1 cellular context compared by ENCODE assay signal in genomic region chr1:19814244-19814661, GRCh38.
TF ChIP-seq lines count a peak whose summit lies in the region.

No MANE protein-coding gene starts in this region.

TF ChIP-seq in H1, 55 proteins besides CTCF, POLR2A, EP300 and RAD21:
- no peak for TF ChIP-seq HDAC6 (IDR thresholded peaks at IDR 0.05; ENCODE audit: low read depth, low read length)
- TF ChIP-seq TBP (IDR thresholded peaks at IDR 0.05; ENCODE audit: low read depth, low read length): no peak
- no peak for TF ChIP-seq SP4 (IDR thresholded peaks at IDR 0.05; ENCODE audit: low read length)
- no peak for TF ChIP-seq EZH2 (IDR thresholded peaks at IDR 0.05; ENCODE audit: low read depth, low read length, severe bottlenecking)
- no peak for TF ChIP-seq PHF8 (conservative IDR thresholded peaks at IDR 0.05; ENCODE audit: low read depth, low read length)
- no peak for TF ChIP-seq NANOG (IDR thresholded peaks at IDR 0.05; ENCODE audit: insufficient read depth, low read depth, low read length, poor library complexity, severe bottlenecking)
- no peak for TF ChIP-seq BCL11A (IDR thresholded peaks at IDR 0.05; ENCODE audit: low read depth in 2 of 2, low read length in 2 of 2)
- TF ChIP-seq RBBP5 (IDR thresholded peaks at IDR 0.05; ENCODE audit: borderline replicate concordance, low read depth, low read length): no peak
- TF ChIP-seq EGR1 (IDR thresholded peaks at IDR 0.05; ENCODE audit: borderline replicate concordance, low read depth, low read length): no peak
- TF ChIP-seq BRCA1 (IDR thresholded peaks at IDR 0.05; ENCODE audit: low read depth, low read length): no peak
- TF ChIP-seq KDM1A (IDR thresholded peaks at IDR 0.05; ENCODE audit: borderline replicate concordance, low read length): no peak
- no peak for TF ChIP-seq TAF1 (IDR thresholded peaks at IDR 0.05; ENCODE audit: low read depth, low read length)
